Comparison of ENCODE assay signal across 8 cellular contexts in the genomic region with DNA sequence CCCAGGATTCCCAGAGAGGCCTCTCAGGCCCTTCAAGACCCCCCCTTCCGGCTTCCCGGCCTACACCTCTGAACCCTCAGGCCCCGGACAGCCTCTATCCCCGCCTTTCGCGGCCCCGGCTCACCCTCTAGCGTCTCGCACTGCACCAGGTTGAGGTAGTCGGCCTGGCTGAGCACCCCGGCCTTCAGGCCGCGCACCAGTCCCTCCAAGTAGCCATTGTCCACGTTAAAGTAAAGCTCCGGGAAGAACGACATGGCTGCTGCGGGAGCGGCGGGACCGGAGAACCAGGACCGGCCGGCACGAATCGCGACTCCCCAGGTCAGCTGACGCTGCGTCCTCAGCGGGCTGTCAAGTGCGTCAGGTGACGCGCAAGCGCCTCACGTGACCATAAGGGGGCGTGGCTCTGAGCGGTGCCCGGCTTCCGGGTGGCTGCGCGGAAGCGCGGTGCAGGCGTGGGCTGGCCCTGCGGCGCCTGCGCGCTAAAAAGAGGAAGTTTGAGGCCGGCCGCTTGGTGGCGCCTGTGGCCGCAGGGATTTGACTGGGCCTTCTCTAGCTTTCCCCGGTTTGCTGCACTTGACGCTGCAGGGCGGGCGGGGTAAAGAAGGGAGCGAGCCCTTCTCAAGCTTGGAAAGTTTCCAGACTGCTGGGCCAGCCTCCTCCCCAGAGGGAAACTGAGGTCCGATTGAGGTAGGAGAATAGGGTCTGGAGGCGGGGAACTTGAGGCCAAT. TPM values are rescaled to one million over a fixed set of nuclear protein-coding genes. Genes with fewer than 3 reads are reported as not detected.
A peak's percentile ranks its signal among the peaks of the same experiment; 100 is the strongest.
DNase-seq lines count a peak whose midpoint lies in the region; ATAC-seq and TF ChIP-seq lines count a peak whose summit lies in the region.

Gene ATP6V0D1 (minus strand): TSS at position 325 of the 728 bp plus-strand sequence. CDS start 71 bp downstream, at position 254.

- H3K27ac Mint-ChIP-seq in CD4-positive, alpha-beta memory T cell: peak within 1 kb of the TSS; percentile 97 to 100 (median 98)
- H3K27ac Mint-ChIP-seq in activated CD4-positive, alpha-beta memory T cell treated with anti-CD3 and anti-CD28 coated beads, Interleukin-2, amount 10 ng/mL, durations not matched to agents 7 days and 5 days: peak within 1 kb of the TSS; percentile 96

- peaks cover 0 to 24% of the 10 kb centered on the region in 2 donors for H3K36me3 Mint-ChIP-seq in CD4-positive, alpha-beta memory T cell
- H3K36me3 Mint-ChIP-seq in activated CD4-positive, alpha-beta memory T cell treated with anti-CD3 and anti-CD28 coated beads, Interleukin-2, amount 10 ng/mL, durations not matched to agents 7 days and 5 days (ENCODE audit: low read depth): peaks cover 20% of the 10 kb centered on the region

- H3K27me3 ChIP-seq in CD4-positive, alpha-beta memory T cell (ENCODE audit: insufficient read depth, low read length): no peaks in the 10 kb centered on the region
- no peaks in the 10 kb centered on the region for H3K27me3 ChIP-seq in duodenal mucosa (ENCODE audit: control insufficient read depth in 1 of 2, insufficient read depth in 2 of 2, low read length in 2 of 2)

- peaks cover 16% of the 10 kb centered on the region for H3K36me3 ChIP-seq in CD4-positive, alpha-beta memory T cell (ENCODE audit: insufficient read depth, low read length)
- H3K36me3 ChIP-seq in duodenal mucosa (ENCODE audit: control insufficient read depth in 1 of 2, insufficient read depth in 2 of 2, low read length in 2 of 2): peaks cover 0 to 7% of the 10 kb centered on the region in 2 donors

- peaks cover 25 to 65% (median 44%) of the 10 kb centered on the region in 4 donors for H3K4me1 Mint-ChIP-seq in CD4-positive, alpha-beta memory T cell
- H3K4me1 Mint-ChIP-seq in activated CD4-positive, alpha-beta memory T cell treated with anti-CD3 and anti-CD28 coated beads, Interleukin-2, amount 10 ng/mL, durations not matched to agents 7 days and 5 days: peaks cover 46% of the 10 kb centered on the region

- H3K9me3 ChIP-seq in CD4-positive, alpha-beta memory T cell (ENCODE audit: control insufficient read depth in 1 of 2, low read length in 2 of 2): no peaks in the 10 kb centered on the region
- H3K9me3 ChIP-seq in duodenal mucosa (ENCODE audit: control insufficient read depth in 1 of 2, low read length in 2 of 2): no peaks in the 10 kb centered on the region

- no peaks in the 10 kb centered on the region for H3K9me3 Mint-ChIP-seq in CD4-positive, alpha-beta memory T cell
- H3K9me3 Mint-ChIP-seq in activated CD4-positive, alpha-beta memory T cell treated with anti-CD3 and anti-CD28 coated beads, Interleukin-2, amount 10 ng/mL, durations not matched to agents 7 days and 5 days: no peaks in the 10 kb centered on the region

- H3K27me3 Mint-ChIP-seq in CD4-positive, alpha-beta memory T cell: no peaks in the 10 kb centered on the region
- H3K27me3 Mint-ChIP-seq in activated CD4-positive, alpha-beta memory T cell treated with anti-CD3 and anti-CD28 coated beads, Interleukin-2, amount 10 ng/mL, durations not matched to agents 7 days and 5 days: no peaks in the 10 kb centered on the region

- peak within 1 kb of the TSS; percentile 99 for H3K27ac ChIP-seq in CD4-positive, alpha-beta memory T cell (ENCODE audit: low read depth, low read length)
- peak within 1 kb of the TSS; percentile 81 for H3K27ac ChIP-seq in duodenal mucosa (ENCODE audit: low read depth, low read length)

- peak within 1 kb of the TSS; percentile 97 to 99 for H3K4me3 ChIP-seq in CD4-positive, alpha-beta memory T cell (ENCODE audit: low read length in 2 of 2)
- H3K4me3 ChIP-seq in duodenal mucosa (ENCODE audit: low read depth in 1 of 2, low read length in 2 of 2) (peak within 1 kb of the TSS; percentile 77 to 89), lower leg skin (ENCODE audit: low read depth, poor library complexity, severe bottlenecking) (peak within 1 kb of the TSS; percentile 96)

- POLR2A ChIA-PET in CD4-positive, alpha-beta memory T cell (lab: Charles Lee; ENCODE audit: partially characterized antibody): interaction anchor here (0.6 to 2.9 kb wide), 33 partner anchors 9 to 604 kb away, joined by 3 to 17 read pairs (median 4); partner anchors contain the start of genes ACD, C16orf86, CARMIL2 and CTCF
- POLR2A ChIA-PET in activated CD4-positive, alpha-beta memory T cell treated with anti-CD3 and anti-CD28 coated beads, Interleukin-2, amount 10 ng/mL, durations not matched to agents 7 days and 5 days (lab: Charles Lee): interaction anchor here (0.7 to 3.0 kb wide), 35 partner anchors 8 to 456 kb away, joined by 3 to 32 read pairs (median 5); partner anchors contain the start of genes ACD, CARMIL2, CTCF and FHOD1

- intact Hi-C loops in CD4-positive, alpha-beta memory T cell (cut with micrococcal nuclease): loop anchor here (1.0 to 2.0 kb wide), 6 partner anchors 14 to 325 kb away; partner anchors contain the start of genes ACD, CTCF, MATCAP1 and PARD6A
- intact Hi-C loops in lower leg skin (cut with DNase I; ENCODE audit: low total_unique reads): no loop called here

- peak; percentile 97 to 99 (median 98) for DNase-seq in CD4-positive, alpha-beta memory T cell
- peak; percentile 99 for DNase-seq in HK-2 (ENCODE audit: unreplicated experiment)
- peak; percentile 88 for DNase-seq in NCI-H82 treated with DMSO at 0.1 percent for 48 hours (lab: John Stamatoyannopoulos, UW; ENCODE audit: unreplicated experiment)
- DNase-seq in activated CD4-positive, alpha-beta memory T cell treated with anti-CD3 and anti-CD28 coated beads, Interleukin-2, amount 10 ng/mL, durations not matched to agents 7 days and 5 days: peak; percentile 99
- peak; percentile 98 to 100 for DNase-seq in lower leg skin (ENCODE audit: low spot score in 2 of 2)
- peak; percentile 98 for DNase-seq in stimulated activated CD4-positive, alpha-beta T cell treated with anti-CD3 and anti-CD28 coated beads, Interleukin-4, amount 100 ng/mL, for 48 hours (ENCODE audit: low read depth in 2 of 2)

- peak within 1 kb of the TSS; percentile 87 to 94 for H3K9ac ChIP-seq in duodenal mucosa (ENCODE audit: low read depth in 1 of 2, low read length in 2 of 2)

- no peak for TF ChIP-seq POLR2A in lower leg skin (IDR thresholded peaks at IDR 0.05)

- CTCF ChIA-PET in CD4-positive, alpha-beta memory T cell (lab: Charles Lee; ENCODE audit: partially characterized antibody): interaction anchor here (0.6 to 25.6 kb wide), 29 partner anchors 11 to 365 kb away, joined by 3 to 712 read pairs (median 4); partner anchors contain the start of genes ACD, C16orf86, CARMIL2 and CTCF
- CTCF ChIA-PET in activated CD4-positive, alpha-beta memory T cell treated with anti-CD3 and anti-CD28 coated beads, Interleukin-2, amount 10 ng/mL, durations not matched to agents 7 days and 5 days (lab: Charles Lee): interaction anchor here (0.7 to 7.3 kb wide), 44 partner anchors 9 to 534 kb away, joined by 3 to 74 read pairs (median 4); partner anchors contain the start of genes ACD, C16orf86, CARMIL2 and CTCF

- ATAC-seq in GM19452 (IDR thresholded peaks at IDR 0.05; ENCODE audit: unreplicated experiment): peak; percentile 96

- H3K4me1 ChIP-seq in CD4-positive, alpha-beta memory T cell (ENCODE audit: insufficient read depth, low read length): peaks cover 43% of the 10 kb centered on the region
- peaks cover 25 to 33% of the 10 kb centered on the region in 2 donors for H3K4me1 ChIP-seq in duodenal mucosa (ENCODE audit: control insufficient read depth in 1 of 2, insufficient read depth in 2 of 2, low read length in 2 of 2)

- H3K4me3 Mint-ChIP-seq in CD4-positive, alpha-beta memory T cell: peak within 1 kb of the TSS; percentile 94 to 100 (median 99)
- H3K4me3 Mint-ChIP-seq in activated CD4-positive, alpha-beta memory T cell treated with anti-CD3 and anti-CD28 coated beads, Interleukin-2, amount 10 ng/mL, durations not matched to agents 7 days and 5 days: peak within 1 kb of the TSS; percentile 98

- peak in 1 of 3 donors; percentile 81 for TF ChIP-seq CTCF in lower leg skin (IDR thresholded peaks at IDR 0.05)

- WGBS in lower leg skin, 2 donors: 0% methylated on average over 22 to 57 of the region's 57 CpGs

RNA-seq across cellular contexts. Expression of gene ATP6V0D1, which starts in this region (rescaled TPM):
- total RNA-seq in CD4-positive, alpha-beta memory T cell: 10 to 100 TPM; 42.8 to 49.0 TPM
- polyA plus RNA-seq in CD4-positive, alpha-beta memory T cell: 100 to 1,000 TPM in 1 of 2 donors, 10 to 100 TPM in 1; 92.8 to 133 TPM
- total RNA-seq in activated CD4-positive, alpha-beta memory T cell treated with anti-CD3 and anti-CD28 coated beads, Interleukin-2, amount 10 ng/mL, durations not matched to agents 7 days and 5 days: 10 to 100 TPM; 52.8 to 59.5 TPM
- total RNA-seq in lower leg skin: 100 to 1,000 TPM; 114 to 141 (median 131) TPM

Comparison
In these comparisons a context has a peak if more than half of its experiments do, and no peak if none do; other contexts are left out.
1. Peak in every context shown above with its lines: DNase-seq, ATAC-seq, H3K4me3 ChIP-seq and H3K27ac ChIP-seq.